Comparison of ENCODE assay signal across 17 cellular contexts in the genomic region with DNA sequence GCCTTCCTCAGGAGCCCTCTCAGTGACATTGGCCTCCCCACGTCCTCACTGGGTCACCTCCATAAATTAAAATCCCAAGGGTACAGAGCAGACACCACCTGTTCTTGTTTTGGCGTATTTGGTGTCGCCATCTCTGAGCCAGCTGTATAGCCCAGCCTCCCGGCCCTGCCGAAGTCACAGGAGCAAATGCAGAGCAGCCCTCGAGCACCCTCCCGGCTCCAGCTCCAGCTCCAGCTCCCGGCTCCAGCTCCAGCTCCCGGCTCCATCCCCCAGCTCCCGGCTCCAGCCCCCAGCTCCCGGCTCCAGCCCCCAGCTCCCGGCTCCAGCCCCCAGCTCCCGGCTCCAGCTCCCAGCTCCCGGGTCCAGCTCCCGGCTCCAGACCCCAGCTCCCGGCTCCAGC.
A peak's percentile ranks its signal among the peaks of the same experiment; 100 is the strongest.
DNase-seq lines count a peak whose midpoint lies in the region; ATAC-seq, FAIRE-seq and TF ChIP-seq lines count a peak whose summit lies in the region.
"Had no signal": no experiment of that assay in that cellular context is flagged by ENCODE, and none has a peak within 500 bp of the region (broad histone marks: within the 10 kb centered on the region; RNA-seq: fewer than 3 reads in every experiment).

No MANE protein-coding gene starts in this region.

- H3K36me3 ChIP-seq in heart right ventricle = peaks cover 0 to 33% (median 0%) of the 10 kb centered on the region in 9 donors
- H3K36me3 ChIP-seq in kidney (ENCODE audit: control insufficient read depth in 1 of 2, insufficient read depth in 2 of 2, low read length in 2 of 2) = no peaks in the 10 kb centered on the region
- H3K36me3 ChIP-seq in spleen = peaks cover 0 to 86% (median 4%) of the 10 kb centered on the region in 6 donors
- no peaks in the 10 kb centered on the region for H3K36me3 ChIP-seq in smooth muscle cell (ENCODE audit: low read depth)
- H3K36me3 ChIP-seq: BLaER1 had no signal

- H3K4me3 ChIP-seq in heart right ventricle (no peak overlapping the region), kidney (ENCODE audit: low read length in 2 of 2) (no peak overlapping the region), spleen (no peak overlapping the region), smooth muscle cell (no peak overlapping the region)
- H3K4me3 ChIP-seq: BLaER1, GM12878 had no signal

- peaks cover 0 to 7% (median 0%) of the 10 kb centered on the region in 7 donors for H3K27me3 ChIP-seq in heart right ventricle
- H3K27me3 ChIP-seq in spleen (replicated peaks in 1 of 7) = no peaks in the 10 kb centered on the region
- H3K27me3 ChIP-seq in smooth muscle cell (ENCODE audit: low read depth) = no peaks in the 10 kb centered on the region
- H3K27me3 ChIP-seq: BLaER1 had no signal

- DNase-seq in left cardiac atrium = peak; percentile 3
- no peak for DNase-seq in heart right ventricle
- peak; percentile 53 for DNase-seq in kidney
- DNase-seq in spleen = peak; percentile 40
- DNase-seq in smooth muscle cell (lab: John Stamatoyannopoulos, UW; ENCODE audit: unreplicated experiment) = no peak
- DNase-seq in caudate nucleus (lab: John Stamatoyannopoulos, UW) = no peak
- DNase-seq in OCI-M1 (lab: John Stamatoyannopoulos, UW) = no peak
- DNase-seq: 8988T; Calu3; CD8-positive, alpha-beta T cell; DMS79 treated with DMSO at 0.1 percent for 48 hours; GF-D8; H9 had no signal

- H3K9ac ChIP-seq in kidney (ENCODE audit: low read length in 2 of 2) (no peak overlapping the region), smooth muscle cell (ENCODE audit: low read depth) (no peak overlapping the region)
- H3K9ac ChIP-seq: BLaER1 had no signal

- H3K4me2 ChIP-seq in smooth muscle cell = no peak overlapping the region
- H3K4me2 ChIP-seq: BLaER1 had no signal

- H3K27ac ChIP-seq in heart right ventricle = no peak overlapping the region
- H3K27ac ChIP-seq in kidney (ENCODE audit: low read depth in 2 of 2, low read length in 2 of 2) = no peak overlapping the region
- no peak overlapping the region for H3K27ac ChIP-seq in spleen
- H3K27ac ChIP-seq in smooth muscle cell (ENCODE audit: low read depth) = no peak overlapping the region
- no peak overlapping the region for H3K27ac ChIP-seq in caudate nucleus (ENCODE audit: low read depth, low read length)
- H3K27ac ChIP-seq: BLaER1 had no signal

- ATAC-seq in left cardiac atrium (no peak), heart right ventricle (no peak)
- ATAC-seq: CD8-positive, alpha-beta T cell; GM12878; HepG2 had no signal

- no peaks in the 10 kb centered on the region for H3F3A ChIP-seq in smooth muscle cell (ENCODE audit: low read depth)

- intact Hi-C loops in left cardiac atrium (cut with DNase I) = no loop called here
- intact Hi-C loops in heart right ventricle (cut with DNase I) = no loop called here
- intact Hi-C loops in kidney (cut with DNase I) = no loop called here
- intact Hi-C loops in spleen (cut with DNase I; ENCODE audit: low total_unique reads) = no loop called here

- H3K9me3 ChIP-seq in heart right ventricle (no peaks in the 10 kb centered on the region), kidney (ENCODE audit: control insufficient read depth in 1 of 2, low read length in 2 of 2) (no peaks in the 10 kb centered on the region), spleen (no peaks in the 10 kb centered on the region), smooth muscle cell (replicated peaks; ENCODE audit: low read depth) (no peaks in the 10 kb centered on the region)
- H3K9me3 ChIP-seq: BLaER1 had no signal

- H3K4me1 ChIP-seq in heart right ventricle = no peaks in the 10 kb centered on the region
- H3K4me1 ChIP-seq in kidney (ENCODE audit: control insufficient read depth in 1 of 2, insufficient read depth in 1 of 2, low read depth in 1 of 2, low read length in 2 of 2) = no peaks in the 10 kb centered on the region
- H3K4me1 ChIP-seq in spleen = no peaks in the 10 kb centered on the region
- no peaks in the 10 kb centered on the region for H3K4me1 ChIP-seq in smooth muscle cell (ENCODE audit: low read depth)

- no peaks in the 10 kb centered on the region for H3K79me2 ChIP-seq in smooth muscle cell (ENCODE audit: low read depth)

- H4K20me1 ChIP-seq in smooth muscle cell (ENCODE audit: low read depth) = no peaks in the 10 kb centered on the region
- H4K20me1 ChIP-seq: BLaER1 had no signal

- 94 to 96% methylated on average over 15 of the region's 16 CpGs for WGBS in heart right ventricle, 2 donors
- 90 to 97% (median 93%) methylated on average over 11 to 16 of the region's 16 CpGs for WGBS in spleen, 5 donors
- 99% methylated on average over 7 of the region's 16 CpGs for WGBS in smooth muscle cell (ENCODE audit: low lambda C conversion rate)

- no peak overlapping the region for H2AFZ ChIP-seq in smooth muscle cell (ENCODE audit: low read depth)

- no peak for TF ChIP-seq POLR2A in spleen (IDR thresholded peaks at IDR 0.05)

- FAIRE-seq in kidney (lab: Jason Lieb, UNC) = no peak
- FAIRE-seq: GM12878, H1, HepG2 had no signal

- TF ChIP-seq CTCF in heart right ventricle (IDR thresholded peaks at IDR 0.05) (no peak), kidney (IDR thresholded peaks at IDR 0.05; ENCODE audit: borderline replicate concordance, extremely low read depth, insufficient read depth) (no peak), spleen (IDR thresholded peaks at IDR 0.05 in 8 of 11, conservative IDR thresholded peaks at IDR 0.05 in 3 of 11) (no peak), smooth muscle cell (IDR thresholded peaks at IDR 0.05; ENCODE audit: borderline replicate concordance, insufficient read depth, poor library complexity, severe bottlenecking) (no peak)

Comparison
In these comparisons a context has a peak if more than half of its experiments do, and no peak if none do; other contexts are left out.
1. DNase-seq: peak in left cardiac atrium (single experiment), kidney (single experiment) and spleen (single experiment); none in heart right ventricle (0 of 2), smooth muscle cell (single experiment), caudate nucleus (0 of 61) and OCI-M1 (single experiment).